In genomic region chr17:49787932-49788442, GRCh38 we compare ENCODE assay signal across 1 cellular context.
TF ChIP-seq lines count a peak whose summit lies in the region.

No MANE protein-coding gene starts in this region.

TF ChIP-seq in K562, 482 proteins besides CTCF, POLR2A, EP300 and RAD21 (continued from another document):
- TF ChIP-seq U2AF1 (optimal IDR thresholded peaks at IDR 0.05; ENCODE audit: low read depth, low read length) (no peak), PBX2 (CRISPR knock-in tag; IDR thresholded peaks at IDR 0.05; ENCODE audit: low read depth) (no peak), PBX2 (tag; conservative IDR thresholded peaks at IDR 0.05; ENCODE audit: low read depth) (peak; percentile 68; the same call in 1 of the 2 replicates), ARNT (IDR thresholded peaks at IDR 0.05) (peak in 1 of 2 experiments; percentile 64; a peak in 2 of 4 replicates), NR2F6 (CRISPR knock-in tag; IDR thresholded peaks at IDR 0.05) (no peak), OTX1 (CRISPR knock-in tag; IDR thresholded peaks at IDR 0.05) (no peak), BCOR (IDR thresholded peaks at IDR 0.05) (no peak), NFATC3 (IDR thresholded peaks at IDR 0.05) (no peak), FOXO4 (CRISPR knock-in tag; IDR thresholded peaks at IDR 0.05) (no peak), POLR2AphosphoS5 (IDR thresholded peaks at IDR 0.05; ENCODE audit: control insufficient read depth, insufficient read depth, low read depth, low read length) (no peak), MBD1 (CRISPR knock-in tag; IDR thresholded peaks at IDR 0.05) (no peak), PRDM10 (IDR thresholded peaks at IDR 0.05; ENCODE audit: partially characterized antibody) (no peak), ZNF436 (CRISPR knock-in tag; IDR thresholded peaks at IDR 0.05) (no peak), HNRNPL (IDR thresholded peaks at IDR 0.05; ENCODE audit: low read depth, low read length) (no peak), HMG20A (CRISPR knock-in tag; conservative IDR thresholded peaks at IDR 0.05) (no peak), ELF2 (CRISPR knock-in tag; IDR thresholded peaks at IDR 0.05) (no peak), BCL6 (CRISPR knock-in tag; IDR thresholded peaks at IDR 0.05) (no peak)
- TF ChIP-seq, protein P1, sequence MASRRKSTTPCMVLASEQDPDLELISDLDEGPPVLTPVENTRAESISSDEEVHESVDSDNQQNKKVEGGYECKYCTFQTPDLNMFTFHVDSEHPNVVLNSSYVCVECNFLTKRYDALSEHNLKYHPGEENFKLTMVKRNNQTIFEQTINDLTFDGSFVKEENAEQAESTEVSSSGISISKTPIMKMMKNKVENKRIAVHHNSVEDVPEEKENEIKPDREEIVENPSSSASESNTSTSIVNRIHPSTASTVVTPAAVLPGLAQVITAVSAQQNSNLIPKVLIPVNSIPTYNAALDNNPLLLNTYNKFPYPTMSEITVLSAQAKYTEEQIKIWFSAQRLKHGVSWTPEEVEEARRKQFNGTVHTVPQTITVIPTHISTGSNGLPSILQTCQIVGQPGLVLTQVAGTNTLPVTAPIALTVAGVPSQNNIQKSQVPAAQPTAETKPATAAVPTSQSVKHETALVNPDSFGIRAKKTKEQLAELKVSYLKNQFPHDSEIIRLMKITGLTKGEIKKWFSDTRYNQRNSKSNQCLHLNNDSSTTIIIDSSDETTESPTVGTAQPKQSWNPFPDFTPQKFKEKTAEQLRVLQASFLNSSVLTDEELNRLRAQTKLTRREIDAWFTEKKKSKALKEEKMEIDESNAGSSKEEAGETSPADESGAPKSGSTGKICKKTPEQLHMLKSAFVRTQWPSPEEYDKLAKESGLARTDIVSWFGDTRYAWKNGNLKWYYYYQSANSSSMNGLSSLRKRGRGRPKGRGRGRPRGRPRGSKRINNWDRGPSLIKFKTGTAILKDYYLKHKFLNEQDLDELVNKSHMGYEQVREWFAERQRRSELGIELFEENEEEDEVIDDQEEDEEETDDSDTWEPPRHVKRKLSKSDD (conservative IDR thresholded peaks at IDR 0.05; ENCODE audit: low read length) = no peak
- TF ChIP-seq, protein P2, sequence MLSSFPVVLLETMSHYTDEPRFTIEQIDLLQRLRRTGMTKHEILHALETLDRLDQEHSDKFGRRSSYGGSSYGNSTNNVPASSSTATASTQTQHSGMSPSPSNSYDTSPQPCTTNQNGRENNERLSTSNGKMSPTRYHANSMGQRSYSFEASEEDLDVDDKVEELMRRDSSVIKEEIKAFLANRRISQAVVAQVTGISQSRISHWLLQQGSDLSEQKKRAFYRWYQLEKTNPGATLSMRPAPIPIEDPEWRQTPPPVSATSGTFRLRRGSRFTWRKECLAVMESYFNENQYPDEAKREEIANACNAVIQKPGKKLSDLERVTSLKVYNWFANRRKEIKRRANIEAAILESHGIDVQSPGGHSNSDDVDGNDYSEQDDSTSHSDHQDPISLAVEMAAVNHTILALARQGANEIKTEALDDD (IDR thresholded peaks at IDR 0.05) = no peak
- TF ChIP-seq, protein P3, sequence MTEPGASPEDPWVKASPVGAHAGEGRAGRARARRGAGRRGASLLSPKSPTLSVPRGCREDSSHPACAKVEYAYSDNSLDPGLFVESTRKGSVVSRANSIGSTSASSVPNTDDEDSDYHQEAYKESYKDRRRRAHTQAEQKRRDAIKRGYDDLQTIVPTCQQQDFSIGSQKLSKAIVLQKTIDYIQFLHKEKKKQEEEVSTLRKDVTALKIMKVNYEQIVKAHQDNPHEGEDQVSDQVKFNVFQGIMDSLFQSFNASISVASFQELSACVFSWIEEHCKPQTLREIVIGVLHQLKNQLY (CRISPR knock-in tag; conservative IDR thresholded peaks at IDR 0.05) = no peak
